9 cellular contexts compared by ENCODE assay signal in genomic region chr2:218401834-218402370, GRCh38. TPM values are rescaled to one million over a fixed set of nuclear protein-coding genes. Genes with fewer than 3 reads are reported as not detected.
DNase-seq lines count a peak whose midpoint lies in the region; ATAC-seq and TF ChIP-seq lines count a peak whose summit lies in the region.
"Had no signal": no experiment of that assay in that cellular context is flagged by ENCODE, and none has a peak within 500 bp of the region (broad histone marks: within the 10 kb centered on the region; RNA-seq: fewer than 3 reads in every experiment).

No MANE protein-coding gene starts in this region.

- no peak overlapping the region for H3K27ac Mint-ChIP-seq in activated naive CD4-positive, alpha-beta T cell treated with anti-CD3 and anti-CD28 coated beads, Interleukin-2, amount 50 U/mL, for 24 hours
- no peak overlapping the region for H3K27ac Mint-ChIP-seq in activated naive CD4-positive, alpha-beta T cell treated with anti-CD3 and anti-CD28 coated beads for 36 hours
- H3K27ac Mint-ChIP-seq in brain: peak overlapping the region in 1 of 5 experiments; percentile 55

- peak overlapping the region; percentile 80 to 84 for H3K4me3 ChIP-seq in mucosa of rectum (ENCODE audit: low read length in 2 of 2)
- H3K4me3 ChIP-seq in vagina: peak overlapping the region; percentile 79 to 90

- H3K27ac ChIP-seq in mucosa of rectum (ENCODE audit: low read depth in 2 of 2, low read length in 2 of 2) (peak overlapping the region in 1 of 2 donors; percentile 99), vagina (peak overlapping the region; percentile 99)

- H3K36me3 ChIP-seq in mucosa of rectum (ENCODE audit: control insufficient read depth in 2 of 2, insufficient read depth in 2 of 2, low read length in 2 of 2) (peaks cover 25 to 32% of the 10 kb centered on the region in 2 donors), vagina (peaks cover 0 to 41% of the 10 kb centered on the region in 2 donors)

- peak overlapping the region; percentile 84 to 93 for H3K9ac ChIP-seq in mucosa of rectum (ENCODE audit: low read depth in 1 of 2, low read length in 2 of 2)

- CTCF ChIA-PET in activated naive CD4-positive, alpha-beta T cell treated with anti-CD3 and anti-CD28 coated beads for 36 hours (lab: Charles Lee): interaction anchor here (1.4 kb wide), 1 partner anchor 100 kb away, joined by 5 read pairs; no protein-coding TSS in a partner anchor

- intact Hi-C loops in activated naive CD4-positive, alpha-beta T cell treated with anti-CD3 and anti-CD28 coated beads for 36 hours (cut with micrococcal nuclease): loop anchor here (10.0 kb wide), 1 partner anchor 773 kb away; the partner anchor contains the start of genes CNPPD1, RETREG2 and SLC23A3
- intact Hi-C loops in vagina (cut with DNase I): loop anchor here (2.0 to 10.0 kb wide), 3 partner anchors 69 to 243 kb away; partner anchors contain the start of genes CNOT9 and USP37

- peak overlapping the region; percentile 69 for H3K4me3 Mint-ChIP-seq in activated naive CD4-positive, alpha-beta T cell treated with anti-CD3 and anti-CD28 coated beads, Interleukin-2, amount 50 U/mL, for 24 hours
- H3K4me3 Mint-ChIP-seq in activated naive CD4-positive, alpha-beta T cell treated with anti-CD3 and anti-CD28 coated beads for 36 hours: no peak overlapping the region
- H3K4me3 Mint-ChIP-seq in brain: peak overlapping the region; percentile 68 to 94 (median 92)

- H3K4me1 Mint-ChIP-seq in activated naive CD4-positive, alpha-beta T cell treated with anti-CD3 and anti-CD28 coated beads, Interleukin-2, amount 50 U/mL, for 24 hours: peaks cover 56% of the 10 kb centered on the region
- peaks cover 44% of the 10 kb centered on the region for H3K4me1 Mint-ChIP-seq in activated naive CD4-positive, alpha-beta T cell treated with anti-CD3 and anti-CD28 coated beads for 36 hours (ENCODE audit: low read depth)
- peaks cover 35% of the 10 kb centered on the region for H3K4me1 Mint-ChIP-seq in brain

- no peaks in the 10 kb centered on the region for H3K9me3 Mint-ChIP-seq in activated naive CD4-positive, alpha-beta T cell treated with anti-CD3 and anti-CD28 coated beads, Interleukin-2, amount 50 U/mL, for 24 hours
- H3K9me3 Mint-ChIP-seq in activated naive CD4-positive, alpha-beta T cell treated with anti-CD3 and anti-CD28 coated beads for 36 hours: no peaks in the 10 kb centered on the region
- peaks cover 0 to 3% (median 0%) of the 10 kb centered on the region in 5 experiments for H3K9me3 Mint-ChIP-seq in brain

- peaks cover 2% of the 10 kb centered on the region for H3K36me3 Mint-ChIP-seq in activated naive CD4-positive, alpha-beta T cell treated with anti-CD3 and anti-CD28 coated beads, Interleukin-2, amount 50 U/mL, for 24 hours
- peaks cover 1% of the 10 kb centered on the region for H3K36me3 Mint-ChIP-seq in activated naive CD4-positive, alpha-beta T cell treated with anti-CD3 and anti-CD28 coated beads for 36 hours (ENCODE audit: low read depth)
- H3K36me3 Mint-ChIP-seq in brain: no peaks in the 10 kb centered on the region

- H3K9me3 ChIP-seq in mucosa of rectum (ENCODE audit: control insufficient read depth in 2 of 2, low read length in 2 of 2) (no peaks in the 10 kb centered on the region), vagina (no peaks in the 10 kb centered on the region)

- TF ChIP-seq POLR2A in vagina (IDR thresholded peaks at IDR 0.05): no peak

- H3K27me3 ChIP-seq in mucosa of rectum (ENCODE audit: control insufficient read depth in 2 of 2, insufficient read depth in 2 of 2, low read length in 2 of 2) (no peaks in the 10 kb centered on the region), vagina (no peaks in the 10 kb centered on the region)

- peaks cover 42 to 48% of the 10 kb centered on the region in 2 donors for H3K4me1 ChIP-seq in mucosa of rectum (ENCODE audit: control insufficient read depth in 2 of 2, insufficient read depth in 2 of 2, low read length in 2 of 2)
- H3K4me1 ChIP-seq in vagina: peaks cover 70% of the 10 kb centered on the region

- no peak for ATAC-seq in GM21381 (IDR thresholded peaks at IDR 0.05; ENCODE audit: unreplicated experiment)

- no peaks in the 10 kb centered on the region for H3K27me3 Mint-ChIP-seq in activated naive CD4-positive, alpha-beta T cell treated with anti-CD3 and anti-CD28 coated beads, Interleukin-2, amount 50 U/mL, for 24 hours
- H3K27me3 Mint-ChIP-seq in activated naive CD4-positive, alpha-beta T cell treated with anti-CD3 and anti-CD28 coated beads for 36 hours (ENCODE audit: low read depth): peaks cover 8% of the 10 kb centered on the region
- peaks cover 29% of the 10 kb centered on the region for H3K27me3 Mint-ChIP-seq in brain

- TF ChIP-seq CTCF in brain (conservative IDR thresholded peaks at IDR 0.05): no peak
- no peak for TF ChIP-seq CTCF in vagina (IDR thresholded peaks at IDR 0.05)

- DNase-seq in activated naive CD4-positive, alpha-beta T cell treated with anti-CD3 and anti-CD28 coated beads for 36 hours: no peak
- DNase-seq in vagina (ENCODE audit: extremely low spot score in 2 of 2): no peak
- DNase-seq in NCI-H526 treated with DMSO at 0.1 percent for 48 hours (lab: John Stamatoyannopoulos, UW): no peak
- DNase-seq in mucosa of gallbladder (ENCODE audit: low spot score): no peak

RNA-seq across cellular contexts. Expression of gene CTDSP1, which starts 2.2 kb away (rescaled TPM):
- total RNA-seq in activated naive CD4-positive, alpha-beta T cell treated with anti-CD3 and anti-CD28 coated beads for 36 hours: 10 to 100 TPM; 26.1 to 26.2 TPM
- 44.4 TPM for polyA plus RNA-seq in brain (ENCODE audit: insufficient read depth, low read depth, low replicate concordance)
- total RNA-seq in vagina: 103 TPM
- total RNA-seq in mucosa of gallbladder: 184 TPM

RNA-seq across cellular contexts. Expression of gene VIL1, which starts 17.0 kb away (rescaled TPM):
- total RNA-seq in activated naive CD4-positive, alpha-beta T cell treated with anti-CD3 and anti-CD28 coated beads for 36 hours: not detected
- not detected for polyA plus RNA-seq in brain (ENCODE audit: insufficient read depth, low read depth, low replicate concordance)
- total RNA-seq in vagina (not detected), mucosa of gallbladder (328 TPM)
- total RNA-seq: myocyte had no signal

RNA-seq across cellular contexts. Expression of gene SLC11A1, which starts 19.8 kb away (rescaled TPM):
- total RNA-seq in activated naive CD4-positive, alpha-beta T cell treated with anti-CD3 and anti-CD28 coated beads for 36 hours: not detected
- 1.7 TPM for polyA plus RNA-seq in brain (ENCODE audit: insufficient read depth, low read depth, low replicate concordance)
- total RNA-seq in vagina (36.6 TPM), mucosa of gallbladder (15.1 TPM)

RNA-seq across cellular contexts. Expression of gene CATIP, which starts 45.2 kb away (rescaled TPM):
- not detected for total RNA-seq in activated naive CD4-positive, alpha-beta T cell treated with anti-CD3 and anti-CD28 coated beads for 36 hours
- not detected for polyA plus RNA-seq in brain (ENCODE audit: insufficient read depth, low read depth, low replicate concordance)
- total RNA-seq in vagina (not detected), mucosa of gallbladder (3.4 TPM)
- total RNA-seq: myocyte had no signal

Comparison
In these comparisons a context has a peak if more than half of its experiments do, and no peak if none do; other contexts are left out.
1. RNA of gene VIL1, which starts 17.0 kb away (total RNA-seq): 328 TPM in mucosa of gallbladder (single experiment); not detected in activated naive CD4-positive, alpha-beta T cell treated with anti-CD3 and anti-CD28 coated beads for 36 hours and not detected in vagina (single experiment); every median in the first group is over 100 times any median in the second.
2. RNA of gene SLC11A1, which starts 19.8 kb away (total RNA-seq): 36.6 TPM in vagina (single experiment) and 15.1 TPM in mucosa of gallbladder (single experiment); not detected in activated naive CD4-positive, alpha-beta T cell treated with anti-CD3 and anti-CD28 coated beads for 36 hours; every median in the first group is over 10 times any median in the second.